In the genomic region with DNA sequence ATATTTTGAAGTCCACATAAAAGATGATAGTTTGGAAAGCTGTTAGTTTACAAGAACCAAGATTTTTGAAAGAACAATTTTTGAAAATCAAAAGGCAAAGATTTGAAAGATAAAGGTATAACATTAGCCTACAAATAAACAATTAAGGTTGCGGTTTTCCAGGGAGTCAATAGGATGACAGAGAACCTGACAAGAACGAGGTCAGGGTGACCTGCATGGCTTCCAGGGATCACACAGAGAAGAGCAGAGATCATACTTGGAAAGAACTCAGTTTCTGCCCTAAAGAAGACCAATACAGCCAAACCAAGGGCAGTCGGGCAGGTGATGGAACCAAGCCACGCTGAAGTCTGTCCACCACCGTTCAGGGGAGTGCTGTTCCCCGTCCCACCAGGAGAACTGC, we compare ENCODE assay signal across 7 cellular contexts. TPM values are rescaled to one million over a fixed set of nuclear protein-coding genes. Genes with fewer than 3 reads are reported as not detected.
"Had no signal": no experiment of that assay in that cellular context is flagged by ENCODE, and none has a peak within 500 bp of the region (broad histone marks: within the 10 kb centered on the region; RNA-seq: fewer than 3 reads in every experiment).

No MANE protein-coding gene starts in this region.

RNA-seq across cellular contexts. Expression of a gene that starts 41.3 kb away (rescaled TPM):
- total RNA-seq: MCF 10A, NCI-H460, OCI-LY7, PC-9, Peyer's patch, SJSA1 had no signal
- polyA plus RNA-seq: SK-N-SH had no signal
